In genomic region chr10:69479241-69479730, GRCh38 we compare ENCODE assay signal across 11 cellular contexts. TPM values are rescaled to one million over a fixed set of nuclear protein-coding genes. Genes with fewer than 3 reads are reported as not detected.
DNase-seq lines count a peak whose midpoint lies in the region; ATAC-seq and TF ChIP-seq lines count a peak whose summit lies in the region.
"Had no signal": no experiment of that assay in that cellular context is flagged by ENCODE, and none has a peak within 500 bp of the region (broad histone marks: within the 10 kb centered on the region; RNA-seq: fewer than 3 reads in every experiment).

No MANE protein-coding gene starts in this region.

- H3K27me3 ChIP-seq in MG63 (no peaks in the 10 kb centered on the region), adrenal gland (no peaks in the 10 kb centered on the region), stomach smooth muscle (ENCODE audit: control insufficient read depth in 1 of 2, insufficient read depth in 2 of 2, low read length in 2 of 2) (no peaks in the 10 kb centered on the region)

- peaks cover 4 to 38% of the 10 kb centered on the region in 2 donors for H3K4me1 ChIP-seq in adrenal gland (replicated peaks in 1 of 2)
- H3K4me1 ChIP-seq in stomach smooth muscle (ENCODE audit: control insufficient read depth, insufficient read depth, low read length): peaks cover 92% of the 10 kb centered on the region

- DNase-seq in MG63: peak; percentile 50
- peak in 4 of 7 donors; percentile 34 to 72 (median 54) for DNase-seq in adrenal gland
- peak; percentile 38 for DNase-seq in left kidney (ENCODE audit: low read depth, low spot score)
- no peak for DNase-seq in T-helper 9 cell
- no peak for DNase-seq in NCI-H187 (lab: John Stamatoyannopoulos, UW)
- DNase-seq: activated naive CD4-positive, alpha-beta T cell treated with Interleukin-2 at 50 U/mL for 16 hours; stimulated activated CD4-positive, alpha-beta T cell treated with anti-CD3 and anti-CD28 coated beads, Interleukin-4, amount 100 ng/mL, for 1 hour had no signal

- intact Hi-C loops in adrenal gland (cut with DNase I): no loop called here

- H3K9me3 ChIP-seq in MG63 (no peaks in the 10 kb centered on the region), adrenal gland (replicated peaks in 1 of 3) (no peaks in the 10 kb centered on the region), stomach smooth muscle (ENCODE audit: control insufficient read depth in 2 of 2, low read length in 2 of 2) (no peaks in the 10 kb centered on the region)

- no peak for TF ChIP-seq POLR2A in adrenal gland (IDR thresholded peaks at IDR 0.05)

- H3K36me3 ChIP-seq in MG63 (no peaks in the 10 kb centered on the region), adrenal gland (replicated peaks in 1 of 2) (no peaks in the 10 kb centered on the region), stomach smooth muscle (ENCODE audit: control insufficient read depth in 2 of 2, insufficient read depth in 2 of 2, low read length in 2 of 2) (peaks cover 0 to 4% of the 10 kb centered on the region in 2 donors)

- no peak for TF ChIP-seq CTCF in adrenal gland (IDR thresholded peaks at IDR 0.05)

- ATAC-seq in GM19397 (IDR thresholded peaks at IDR 0.05; ENCODE audit: unreplicated experiment) (no peak), HG03045 (IDR thresholded peaks at IDR 0.05; ENCODE audit: unreplicated experiment) (no peak)

- H3K4me3 ChIP-seq in MG63: no peak overlapping the region
- no peak overlapping the region for H3K4me3 ChIP-seq in adrenal gland
- H3K4me3 ChIP-seq in stomach smooth muscle (ENCODE audit: low read length in 2 of 2): peak overlapping the region in 1 of 2 donors; percentile 16
- H3K4me3 ChIP-seq: SK-N-MC had no signal

- peak overlapping the region in 1 of 2 donors; percentile 67 for H3K9ac ChIP-seq in stomach smooth muscle (ENCODE audit: low read length in 2 of 2)

- 39 to 57% (median 44%) methylated on average over 1 to 5 of the region's 5 CpGs for WGBS in adrenal gland, 4 donors

- H3K27ac ChIP-seq in adrenal gland (peak overlapping the region in 4 of 5 donors; percentile 54 to 85 (median 74)), stomach smooth muscle (ENCODE audit: low read length) (peak overlapping the region; percentile 94)
- H3K27ac ChIP-seq: SK-N-MC had no signal

RNA-seq across cellular contexts. Expression of gene TSPAN15, which starts 28.0 kb away (rescaled TPM):
- total RNA-seq in MG63 (2014; rRNA removed; shearing (Covaris generic); ENCODE audit: low replicate concordance): 7.5 TPM in 2 replicates
- 10 to 100 TPM in 6 of 8 donors, 1 to 10 TPM in 2; 6.9 to 13.6 (median 10.8) TPM for total RNA-seq in adrenal gland
- 10 to 100 TPM in 1 of 3 donors, 1 to 10 TPM in 2; 5.6 to 14.8 (median 8.6) TPM for polyA plus RNA-seq in adrenal gland

Comparison
In these comparisons a context has a peak if more than half of its experiments do, and no peak if none do; other contexts are left out.
1. DNase-seq: peak in MG63 (single experiment), adrenal gland (4 of 7) and left kidney (single experiment); none in T-helper 9 cell (single experiment) and NCI-H187 (0 of 2).